Comparison of ENCODE assay signal across 11 cellular contexts in genomic region chr10:14742815-14743214, GRCh38.
A peak's percentile ranks its signal among the peaks of the same experiment; 100 is the strongest.
DNase-seq lines count a peak whose midpoint lies in the region; ATAC-seq and TF ChIP-seq lines count a peak whose summit lies in the region.
"Had no signal": no experiment of that assay in that cellular context is flagged by ENCODE, and none has a peak within 500 bp of the region (broad histone marks: within the 10 kb centered on the region; RNA-seq: fewer than 3 reads in every experiment).

No MANE protein-coding gene starts in this region.

- no peak overlapping the region for H3K4me3 Mint-ChIP-seq in activated naive CD4-positive, alpha-beta T cell treated with anti-CD3 and anti-CD28 coated beads, Interleukin-2, amount 10 ng/mL, durations not matched to agents 7 days and 5 days
- peak overlapping the region; percentile 41 for H3K4me3 Mint-ChIP-seq in stimulated activated naive CD8-positive, alpha-beta T cell treated with anti-CD3 and anti-CD28 coated beads, Interleukin-15, Interleukin-2, amounts not matched to agents 100 ng/mL and 50 ng/mL, for 24 hours

- no peak overlapping the region for H3K9ac ChIP-seq in SU-DHL-6 (ENCODE audit: low read length)

- peaks cover 24% of the 10 kb centered on the region for H3K4me1 Mint-ChIP-seq in activated naive CD4-positive, alpha-beta T cell treated with anti-CD3 and anti-CD28 coated beads, Interleukin-2, amount 10 ng/mL, durations not matched to agents 7 days and 5 days
- peaks cover 41% of the 10 kb centered on the region for H3K4me1 Mint-ChIP-seq in stimulated activated naive CD8-positive, alpha-beta T cell treated with anti-CD3 and anti-CD28 coated beads, Interleukin-15, Interleukin-2, amounts not matched to agents 100 ng/mL and 50 ng/mL, for 24 hours (ENCODE audit: low read depth)

- no peak for DNase-seq in activated naive CD4-positive, alpha-beta T cell treated with anti-CD3 and anti-CD28 coated beads, Interleukin-2, amount 10 ng/mL, durations not matched to agents 7 days and 5 days
- no peak for DNase-seq in activated naive CD4-positive, alpha-beta T cell treated with Interleukin-2 at 50 U/mL for 16 hours
- no peak for DNase-seq in activated CD4-positive, CD25-positive, alpha-beta regulatory T cell treated with anti-CD3 and anti-CD28 coated beads, Interleukin-2, amount 50 U/mL, for 72 hours
- DNase-seq in NCI-H2029 treated with DMSO at 0.1 percent for 48 hours (lab: John Stamatoyannopoulos, UW) (no peak), RKO (ENCODE audit: low spot score) (no peak)
- DNase-seq: NCI-H1436 treated with DMSO at 0.1 percent for 48 hours had no signal

- H2AFZ ChIP-seq in SU-DHL-6 (ENCODE audit: low read depth, low read length, severe bottlenecking): peak overlapping the region; percentile 66

- H3K4me3 ChIP-seq in SU-DHL-6 (ENCODE audit: insufficient read depth, low read length, poor library complexity, severe bottlenecking): no peak overlapping the region
- H3K4me3 ChIP-seq: lung had no signal

- H3K27me3 ChIP-seq in SU-DHL-6 (ENCODE audit: low read length): no peaks in the 10 kb centered on the region

- ATAC-seq in HG02884 (IDR thresholded peaks at IDR 0.05; ENCODE audit: unreplicated experiment): peak; percentile 75

- H3F3A ChIP-seq in SU-DHL-6 (ENCODE audit: insufficient read depth): no peaks in the 10 kb centered on the region

- H3K4me2 ChIP-seq in SU-DHL-6 (ENCODE audit: low read depth, low read length, poor library complexity, severe bottlenecking): peak overlapping the region; percentile 38

- no peaks in the 10 kb centered on the region for H3K36me3 ChIP-seq in SU-DHL-6 (ENCODE audit: low read length)

- H3K9me3 ChIP-seq in SU-DHL-6 (ENCODE audit: insufficient read depth, low read length): no peaks in the 10 kb centered on the region

- peak overlapping the region; percentile 33 for H3K27ac ChIP-seq in SU-DHL-6 (ENCODE audit: low read depth, low read length)

- CTCF ChIA-PET in activated naive CD4-positive, alpha-beta T cell treated with anti-CD3 and anti-CD28 coated beads, Interleukin-2, amount 10 ng/mL, durations not matched to agents 7 days and 5 days (lab: Charles Lee): no interaction called here

- no peaks in the 10 kb centered on the region for H3K79me2 ChIP-seq in SU-DHL-6 (ENCODE audit: insufficient read depth, low read length)

- peaks cover 4% of the 10 kb centered on the region for H3K9me3 Mint-ChIP-seq in activated naive CD4-positive, alpha-beta T cell treated with anti-CD3 and anti-CD28 coated beads, Interleukin-2, amount 10 ng/mL, durations not matched to agents 7 days and 5 days
- peaks cover 4% of the 10 kb centered on the region for H3K9me3 Mint-ChIP-seq in stimulated activated naive CD8-positive, alpha-beta T cell treated with anti-CD3 and anti-CD28 coated beads, Interleukin-15, Interleukin-2, amounts not matched to agents 100 ng/mL and 50 ng/mL, for 24 hours

- no peaks in the 10 kb centered on the region for H3K9me2 ChIP-seq in SU-DHL-6 (replicated peaks; ENCODE audit: insufficient read depth, low read length)

- peaks cover 3% of the 10 kb centered on the region for H3K36me3 Mint-ChIP-seq in activated naive CD4-positive, alpha-beta T cell treated with anti-CD3 and anti-CD28 coated beads, Interleukin-2, amount 10 ng/mL, durations not matched to agents 7 days and 5 days
- H3K36me3 Mint-ChIP-seq in stimulated activated naive CD8-positive, alpha-beta T cell treated with anti-CD3 and anti-CD28 coated beads, Interleukin-15, Interleukin-2, amounts not matched to agents 100 ng/mL and 50 ng/mL, for 24 hours (ENCODE audit: low read depth): no peaks in the 10 kb centered on the region

- H3K27ac Mint-ChIP-seq in activated naive CD4-positive, alpha-beta T cell treated with anti-CD3 and anti-CD28 coated beads, Interleukin-2, amount 10 ng/mL, durations not matched to agents 7 days and 5 days: peak overlapping the region; percentile 0
- H3K27ac Mint-ChIP-seq in stimulated activated naive CD8-positive, alpha-beta T cell treated with anti-CD3 and anti-CD28 coated beads, Interleukin-15, Interleukin-2, amounts not matched to agents 100 ng/mL and 50 ng/mL, for 24 hours: peak overlapping the region; percentile 82

- no peaks in the 10 kb centered on the region for H4K20me1 ChIP-seq in SU-DHL-6 (ENCODE audit: low read depth, low read length)

- H3K27me3 Mint-ChIP-seq in activated naive CD4-positive, alpha-beta T cell treated with anti-CD3 and anti-CD28 coated beads, Interleukin-2, amount 10 ng/mL, durations not matched to agents 7 days and 5 days: peaks cover 4% of the 10 kb centered on the region
- H3K27me3 Mint-ChIP-seq in stimulated activated naive CD8-positive, alpha-beta T cell treated with anti-CD3 and anti-CD28 coated beads, Interleukin-15, Interleukin-2, amounts not matched to agents 100 ng/mL and 50 ng/mL, for 24 hours: no peaks in the 10 kb centered on the region
- H3K27me3 Mint-ChIP-seq: CD8-positive, alpha-beta memory T cell had no signal

- no peak for TF ChIP-seq CTCF in SU-DHL-6 (IDR thresholded peaks at IDR 0.05; ENCODE audit: insufficient read depth, low read length, poor library complexity, severe bottlenecking)
